In genomic region chr5:112686675-112687074, GRCh38 we compare ENCODE assay signal across 2 cellular contexts.
TF ChIP-seq lines count a peak whose summit lies in the region.

No MANE protein-coding gene starts in this region.

TF ChIP-seq in GM12878, 131 proteins besides CTCF, POLR2A, EP300 and RAD21:
- TF ChIP-seq ZBTB11 (CRISPR knock-in tag; IDR thresholded peaks at IDR 0.05) = no peak
- TF ChIP-seq NFXL1 (IDR thresholded peaks at IDR 0.05; ENCODE audit: borderline replicate concordance) = no peak
- TF ChIP-seq DPF2 (IDR thresholded peaks at IDR 0.05) = no peak
- TF ChIP-seq MEF2B (IDR thresholded peaks at IDR 0.05; ENCODE audit: partially characterized antibody, poor library complexity, severe bottlenecking) = peak; percentile 89
- TF ChIP-seq CREM (IDR thresholded peaks at IDR 0.05; ENCODE audit: low read depth) = no peak
- TF ChIP-seq HSF1 (IDR thresholded peaks at IDR 0.05; ENCODE audit: low read depth, low read length) = no peak
TF ChIP-seq in GM12878: peak in this region for 1.

TF ChIP-seq in neural cell, 6 proteins besides CTCF, POLR2A, EP300 and RAD21:
- TF ChIP-seq, protein P1, sequence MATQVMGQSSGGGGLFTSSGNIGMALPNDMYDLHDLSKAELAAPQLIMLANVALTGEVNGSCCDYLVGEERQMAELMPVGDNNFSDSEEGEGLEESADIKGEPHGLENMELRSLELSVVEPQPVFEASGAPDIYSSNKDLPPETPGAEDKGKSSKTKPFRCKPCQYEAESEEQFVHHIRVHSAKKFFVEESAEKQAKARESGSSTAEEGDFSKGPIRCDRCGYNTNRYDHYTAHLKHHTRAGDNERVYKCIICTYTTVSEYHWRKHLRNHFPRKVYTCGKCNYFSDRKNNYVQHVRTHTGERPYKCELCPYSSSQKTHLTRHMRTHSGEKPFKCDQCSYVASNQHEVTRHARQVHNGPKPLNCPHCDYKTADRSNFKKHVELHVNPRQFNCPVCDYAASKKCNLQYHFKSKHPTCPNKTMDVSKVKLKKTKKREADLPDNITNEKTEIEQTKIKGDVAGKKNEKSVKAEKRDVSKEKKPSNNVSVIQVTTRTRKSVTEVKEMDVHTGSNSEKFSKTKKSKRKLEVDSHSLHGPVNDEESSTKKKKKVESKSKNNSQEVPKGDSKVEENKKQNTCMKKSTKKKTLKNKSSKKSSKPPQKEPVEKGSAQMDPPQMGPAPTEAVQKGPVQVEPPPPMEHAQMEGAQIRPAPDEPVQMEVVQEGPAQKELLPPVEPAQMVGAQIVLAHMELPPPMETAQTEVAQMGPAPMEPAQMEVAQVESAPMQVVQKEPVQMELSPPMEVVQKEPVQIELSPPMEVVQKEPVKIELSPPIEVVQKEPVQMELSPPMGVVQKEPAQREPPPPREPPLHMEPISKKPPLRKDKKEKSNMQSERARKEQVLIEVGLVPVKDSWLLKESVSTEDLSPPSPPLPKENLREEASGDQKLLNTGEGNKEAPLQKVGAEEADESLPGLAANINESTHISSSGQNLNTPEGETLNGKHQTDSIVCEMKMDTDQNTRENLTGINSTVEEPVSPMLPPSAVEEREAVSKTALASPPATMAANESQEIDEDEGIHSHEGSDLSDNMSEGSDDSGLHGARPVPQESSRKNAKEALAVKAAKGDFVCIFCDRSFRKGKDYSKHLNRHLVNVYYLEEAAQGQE (IDR thresholded peaks at IDR 0.05; ENCODE audit: borderline replicate concordance) = no peak
- no peak for TF ChIP-seq POLR2AphosphoS5 (IDR thresholded peaks at IDR 0.05)
- no peak for TF ChIP-seq TAF1 (IDR thresholded peaks at IDR 0.05; ENCODE audit: low read depth)
- no peak for TF ChIP-seq SMC3 (conservative IDR thresholded peaks at IDR 0.05; ENCODE audit: poor library complexity)
- no peak for TF ChIP-seq EZH2 (IDR thresholded peaks at IDR 0.05; ENCODE audit: borderline replicate concordance, insufficient read depth, low read length, poor library complexity, severe bottlenecking)
- TF ChIP-seq MXI1 (conservative IDR thresholded peaks at IDR 0.05; ENCODE audit: poor library complexity, severe bottlenecking) = no peak
